In the genomic region with DNA sequence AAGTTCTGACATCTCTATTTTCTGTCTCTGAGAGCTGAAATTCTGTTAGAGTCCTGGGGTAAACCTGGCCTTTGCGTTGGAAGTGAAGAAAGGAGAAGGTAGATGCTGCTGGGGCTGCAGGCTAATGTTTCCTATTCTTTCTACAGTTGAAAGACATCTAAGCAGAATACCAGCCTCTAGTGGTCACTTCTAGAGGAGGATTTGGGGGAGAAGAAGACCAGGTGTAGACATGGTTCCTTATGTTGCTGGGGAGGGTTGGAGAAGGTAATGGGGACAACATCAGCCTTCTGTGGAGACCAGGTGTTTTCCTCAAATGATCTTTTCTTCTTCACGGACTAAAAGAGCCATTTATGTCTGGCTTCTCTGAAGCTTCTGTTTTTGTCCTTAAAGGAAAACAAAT, we compare ENCODE assay signal across 1 cellular context.
TF ChIP-seq lines count a peak whose summit lies in the region.

No MANE protein-coding gene starts in this region.

TF ChIP-seq in GM12878, 131 proteins besides CTCF, POLR2A, EP300 and RAD21 (continued from another document):
- TF ChIP-seq, protein P1, sequence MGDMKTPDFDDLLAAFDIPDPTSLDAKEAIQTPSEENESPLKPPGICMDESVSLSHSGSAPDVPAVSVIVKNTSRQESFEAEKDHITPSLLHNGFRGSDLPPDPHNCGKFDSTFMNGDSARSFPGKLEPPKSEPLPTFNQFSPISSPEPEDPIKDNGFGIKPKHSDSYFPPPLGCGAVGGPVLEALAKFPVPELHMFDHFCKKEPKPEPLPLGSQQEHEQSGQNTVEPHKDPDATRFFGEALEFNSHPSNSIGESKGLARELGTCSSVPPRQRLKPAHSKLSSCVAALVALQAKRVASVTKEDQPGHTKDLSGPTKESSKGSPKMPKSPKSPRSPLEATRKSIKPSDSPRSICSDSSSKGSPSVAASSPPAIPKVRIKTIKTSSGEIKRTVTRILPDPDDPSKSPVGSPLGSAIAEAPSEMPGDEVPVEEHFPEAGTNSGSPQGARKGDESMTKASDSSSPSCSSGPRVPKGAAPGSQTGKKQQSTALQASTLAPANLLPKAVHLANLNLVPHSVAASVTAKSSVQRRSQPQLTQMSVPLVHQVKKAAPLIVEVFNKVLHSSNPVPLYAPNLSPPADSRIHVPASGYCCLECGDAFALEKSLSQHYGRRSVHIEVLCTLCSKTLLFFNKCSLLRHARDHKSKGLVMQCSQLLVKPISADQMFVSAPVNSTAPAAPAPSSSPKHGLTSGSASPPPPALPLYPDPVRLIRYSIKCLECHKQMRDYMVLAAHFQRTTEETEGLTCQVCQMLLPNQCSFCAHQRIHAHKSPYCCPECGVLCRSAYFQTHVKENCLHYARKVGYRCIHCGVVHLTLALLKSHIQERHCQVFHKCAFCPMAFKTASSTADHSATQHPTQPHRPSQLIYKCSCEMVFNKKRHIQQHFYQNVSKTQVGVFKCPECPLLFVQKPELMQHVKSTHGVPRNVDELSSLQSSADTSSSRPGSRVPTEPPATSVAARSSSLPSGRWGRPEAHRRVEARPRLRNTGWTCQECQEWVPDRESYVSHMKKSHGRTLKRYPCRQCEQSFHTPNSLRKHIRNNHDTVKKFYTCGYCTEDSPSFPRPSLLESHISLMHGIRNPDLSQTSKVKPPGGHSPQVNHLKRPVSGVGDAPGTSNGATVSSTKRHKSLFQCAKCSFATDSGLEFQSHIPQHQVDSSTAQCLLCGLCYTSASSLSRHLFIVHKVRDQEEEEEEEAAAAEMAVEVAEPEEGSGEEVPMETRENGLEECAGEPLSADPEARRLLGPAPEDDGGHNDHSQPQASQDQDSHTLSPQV (IDR thresholded peaks at IDR 0.05), result no peak
- TF ChIP-seq ZNF274 (IDR thresholded peaks at IDR 0.05; ENCODE audit: insufficient read depth, insufficient read length), result no peak
TF ChIP-seq in GM12878: peak in this region for 0.
